In the genomic region with DNA sequence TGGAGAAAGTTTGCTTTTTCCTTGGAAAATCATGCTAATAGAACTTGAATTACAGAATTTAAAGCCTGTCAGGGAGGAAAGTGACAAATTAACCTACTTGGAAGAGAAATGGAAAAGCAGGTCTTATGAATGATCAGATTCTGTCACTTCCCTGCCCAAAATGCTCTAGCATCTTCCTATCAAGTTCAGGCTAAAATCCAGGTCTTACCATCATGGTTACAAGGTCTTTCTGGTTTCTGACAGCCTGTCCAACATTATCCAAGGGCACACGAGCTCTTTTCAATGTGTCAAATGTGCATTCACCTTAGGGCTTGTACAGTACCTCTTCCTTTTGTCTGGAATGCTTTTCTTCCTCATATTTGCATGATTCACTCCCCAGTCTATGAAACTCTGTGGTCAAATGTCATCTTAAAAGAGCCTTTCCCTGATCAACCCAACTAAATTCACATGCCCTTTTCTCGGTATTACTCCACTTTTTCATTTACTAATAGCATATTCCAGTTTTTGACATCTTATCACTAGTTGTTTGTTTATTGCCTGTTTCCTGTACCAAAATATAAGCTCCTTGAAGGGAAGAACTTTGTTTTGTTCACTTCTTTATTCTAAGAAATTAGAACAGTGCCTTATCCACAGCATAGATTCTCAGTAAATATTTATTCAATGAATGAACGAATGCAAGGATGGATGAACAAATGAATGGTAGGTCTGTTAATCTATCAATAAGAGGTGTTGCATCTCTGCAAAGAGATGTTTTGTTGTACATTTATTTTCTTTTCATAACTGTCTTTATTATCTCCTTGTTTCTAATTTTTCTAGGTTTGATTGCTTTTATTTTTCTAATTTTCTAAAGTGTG, we compare ENCODE assay signal across 14 cellular contexts.
A peak's percentile ranks its signal among the peaks of the same experiment; 100 is the strongest.
DNase-seq lines count a peak whose midpoint lies in the region; ATAC-seq, FAIRE-seq and TF ChIP-seq lines count a peak whose summit lies in the region.
"Had no signal": no experiment of that assay in that cellular context is flagged by ENCODE, and none has a peak within 500 bp of the region (broad histone marks: within the 10 kb centered on the region; RNA-seq: fewer than 3 reads in every experiment).

No MANE protein-coding gene starts in this region.

- no peaks in the 10 kb centered on the region for H3K9me3 Mint-ChIP-seq in activated T-helper 17 cell treated with anti-CD3 and anti-CD28 coated beads, Interleukin-2, amount 50 U/mL, for 72 hours
- H3K9me3 Mint-ChIP-seq in WTC11, result no peaks in the 10 kb centered on the region
- H3K9me3 Mint-ChIP-seq: neural crest cell had no signal

- peak; percentile 66 for FAIRE-seq in HTR-8/SVneo (lab: Jason Lieb, UNC)
- FAIRE-seq: kidney had no signal

- H3K36me3 Mint-ChIP-seq in activated T-helper 17 cell treated with anti-CD3 and anti-CD28 coated beads, Interleukin-2, amount 50 U/mL, for 72 hours (ENCODE audit: low read depth), result no peaks in the 10 kb centered on the region
- H3K36me3 Mint-ChIP-seq in WTC11, result no peaks in the 10 kb centered on the region

- 73 to 83% (median 79%) methylated on average over 3 of the region's 3 CpGs for WGBS in ovary, 3 donors

- peak overlapping the region; percentile 7 for H3K27ac Mint-ChIP-seq in activated T-helper 17 cell treated with anti-CD3 and anti-CD28 coated beads, Interleukin-2, amount 50 U/mL, for 72 hours
- no peak overlapping the region for H3K27ac Mint-ChIP-seq in WTC11

- intact Hi-C loops in ovary (cut with DNase I), result no loop called here

- H3K4me3 ChIP-seq in osteoblast (ENCODE audit: insufficient read depth, low read length) (no peak overlapping the region), ovary (no peak overlapping the region)

- no peaks in the 10 kb centered on the region for H3K9me3 ChIP-seq in osteoblast (ENCODE audit: low read depth, low read length)
- H3K9me3 ChIP-seq in ovary, result no peaks in the 10 kb centered on the region

- H3K4me3 Mint-ChIP-seq in activated T-helper 17 cell treated with anti-CD3 and anti-CD28 coated beads, Interleukin-2, amount 50 U/mL, for 72 hours, result no peak overlapping the region
- H3K4me3 Mint-ChIP-seq in WTC11, result no peak overlapping the region
- H3K4me3 Mint-ChIP-seq: neural crest cell had no signal

- no peaks in the 10 kb centered on the region for H3K27me3 Mint-ChIP-seq in activated T-helper 17 cell treated with anti-CD3 and anti-CD28 coated beads, Interleukin-2, amount 50 U/mL, for 72 hours
- H3K27me3 Mint-ChIP-seq in WTC11 (ENCODE audit: low read depth), result no peaks in the 10 kb centered on the region

- no peaks in the 10 kb centered on the region for H3K27me3 ChIP-seq in osteoblast (ENCODE audit: insufficient read depth, low read length)
- no peaks in the 10 kb centered on the region for H3K27me3 ChIP-seq in ovary

- no peak for TF ChIP-seq EP300 in ovary (IDR thresholded peaks at IDR 0.05)

- H3K79me2 ChIP-seq in osteoblast (ENCODE audit: insufficient read depth, low read length), result no peaks in the 10 kb centered on the region

- no peaks in the 10 kb centered on the region for H4K20me1 ChIP-seq in osteoblast (ENCODE audit: insufficient read depth, low read length)

- POLR2A ChIA-PET in WTC11 (lab: Charles Lee), result no interaction called here

- CTCF ChIA-PET in WTC11 (lab: Charles Lee), result interaction anchor here (0.7 to 1.0 kb wide), 3 partner anchors 9 to 60 kb away, joined by 3 read pairs; no protein-coding TSS in a partner anchor

- H3K27ac ChIP-seq in osteoblast (ENCODE audit: low read depth, low read length), result no peak overlapping the region
- H3K27ac ChIP-seq in ovary, result no peak overlapping the region

- ATAC-seq in activated T-helper 17 cell treated with anti-CD3 and anti-CD28 coated beads, Interleukin-2, amount 50 U/mL, for 72 hours (replicated peaks), result no peak
- no peak for ATAC-seq in WTC11

- H3K4me1 Mint-ChIP-seq in activated T-helper 17 cell treated with anti-CD3 and anti-CD28 coated beads, Interleukin-2, amount 50 U/mL, for 72 hours, result peaks cover 47% of the 10 kb centered on the region
- H3K4me1 Mint-ChIP-seq in WTC11, result peaks cover 35% of the 10 kb centered on the region

- H3K36me3 ChIP-seq in osteoblast (ENCODE audit: insufficient read depth, low read length) (no peaks in the 10 kb centered on the region), ovary (no peaks in the 10 kb centered on the region)

- TF ChIP-seq CTCF in osteoblast (IDR thresholded peaks at IDR 0.05; ENCODE audit: extremely low read depth, low read depth, low read length) (no peak), WTC11 (IDR thresholded peaks at IDR 0.05) (no peak), ovary (IDR thresholded peaks at IDR 0.05) (no peak)

- peaks cover 35% of the 10 kb centered on the region for H3K4me1 ChIP-seq in osteoblast (ENCODE audit: insufficient read depth, low read length)
- peaks cover 5% of the 10 kb centered on the region for H3K4me1 ChIP-seq in ovary (ENCODE audit: insufficient read depth)

- no peak for TF ChIP-seq POLR2A in ovary (IDR thresholded peaks at IDR 0.05)

- H2AFZ ChIP-seq in osteoblast (ENCODE audit: low read length), result peak overlapping the region; percentile 66

- DNase-seq in SIG-M5 treated with dmso at 0.1 percent for 504 hours (lab: John Stamatoyannopoulos, UW; ENCODE audit: unreplicated experiment), result peak; percentile 80
- DNase-seq in SIG-M5 (lab: John Stamatoyannopoulos, UW), result no peak
- no peak for DNase-seq in HTR-8/SVneo (ENCODE audit: insufficient read length, low spot score)
- no peak for DNase-seq in osteoblast (ENCODE audit: insufficient read length, low spot score, missing footprints)
- no peak for DNase-seq in WTC11 (ENCODE audit: low spot score)
- DNase-seq in ovary, result no peak
- no peak for DNase-seq in NCI-H2029 treated with DMSO at 0.1 percent for 48 hours (lab: John Stamatoyannopoulos, UW)
- DNase-seq: 8988T; activated CD4-positive, CD25-positive, alpha-beta regulatory T cell; activated gamma-delta T cell treated with Interleukin-2 at 50 U/mL for 16 hours; kidney; SHP77 had no signal

- H3K4me2 ChIP-seq in osteoblast (ENCODE audit: insufficient read depth, low read length), result no peak overlapping the region

TF ChIP-seq in WTC11, 78 proteins besides CTCF, POLR2A, EP300 and RAD21:
- no peak for TF ChIP-seq MYBL2 (CRISPR knock-in tag; IDR thresholded peaks at IDR 0.05)
- no peak for TF ChIP-seq TCF7 (CRISPR knock-in tag; IDR thresholded peaks at IDR 0.05; ENCODE audit: low read depth)
- TF ChIP-seq ZNF232 (CRISPR knock-in tag; IDR thresholded peaks at IDR 0.05), result no peak
- no peak for TF ChIP-seq SMAD4 (CRISPR knock-in tag; IDR thresholded peaks at IDR 0.05)
- no peak for TF ChIP-seq NFE2L1 (CRISPR knock-in tag; IDR thresholded peaks at IDR 0.05)
- no peak for TF ChIP-seq CREB1 (CRISPR knock-in tag; IDR thresholded peaks at IDR 0.05)
- TF ChIP-seq SP1 (CRISPR knock-in tag; conservative IDR thresholded peaks at IDR 0.05), result no peak
- TF ChIP-seq, protein P1, sequence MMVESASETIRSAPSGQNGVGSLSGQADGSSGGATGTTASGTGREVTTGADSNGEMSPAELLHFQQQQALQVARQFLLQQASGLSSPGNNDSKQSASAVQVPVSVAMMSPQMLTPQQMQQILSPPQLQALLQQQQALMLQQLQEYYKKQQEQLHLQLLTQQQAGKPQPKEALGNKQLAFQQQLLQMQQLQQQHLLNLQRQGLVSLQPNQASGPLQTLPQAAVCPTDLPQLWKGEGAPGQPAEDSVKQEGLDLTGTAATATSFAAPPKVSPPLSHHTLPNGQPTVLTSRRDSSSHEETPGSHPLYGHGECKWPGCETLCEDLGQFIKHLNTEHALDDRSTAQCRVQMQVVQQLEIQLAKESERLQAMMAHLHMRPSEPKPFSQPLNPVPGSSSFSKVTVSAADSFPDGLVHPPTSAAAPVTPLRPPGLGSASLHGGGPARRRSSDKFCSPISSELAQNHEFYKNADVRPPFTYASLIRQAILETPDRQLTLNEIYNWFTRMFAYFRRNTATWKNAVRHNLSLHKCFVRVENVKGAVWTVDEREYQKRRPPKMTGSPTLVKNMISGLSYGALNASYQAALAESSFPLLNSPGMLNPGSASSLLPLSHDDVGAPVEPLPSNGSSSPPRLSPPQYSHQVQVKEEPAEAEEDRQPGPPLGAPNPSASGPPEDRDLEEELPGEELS (CRISPR knock-in tag; IDR thresholded peaks at IDR 0.05), result no peak
- TF ChIP-seq CBFB (CRISPR knock-in tag; IDR thresholded peaks at IDR 0.05; ENCODE audit: low read depth), result no peak
- TF ChIP-seq, protein P2, sequence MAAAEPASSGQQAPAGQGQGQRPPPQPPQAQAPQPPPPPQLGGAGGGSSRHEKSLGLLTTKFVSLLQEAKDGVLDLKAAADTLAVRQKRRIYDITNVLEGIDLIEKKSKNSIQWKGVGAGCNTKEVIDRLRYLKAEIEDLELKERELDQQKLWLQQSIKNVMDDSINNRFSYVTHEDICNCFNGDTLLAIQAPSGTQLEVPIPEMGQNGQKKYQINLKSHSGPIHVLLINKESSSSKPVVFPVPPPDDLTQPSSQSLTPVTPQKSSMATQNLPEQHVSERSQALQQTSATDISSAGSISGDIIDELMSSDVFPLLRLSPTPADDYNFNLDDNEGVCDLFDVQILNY (CRISPR knock-in tag; IDR thresholded peaks at IDR 0.05), result no peak
TF ChIP-seq in WTC11: peak in this region for 0.
